Comparison of ENCODE assay signal across 1 cellular context in the genomic region with DNA sequence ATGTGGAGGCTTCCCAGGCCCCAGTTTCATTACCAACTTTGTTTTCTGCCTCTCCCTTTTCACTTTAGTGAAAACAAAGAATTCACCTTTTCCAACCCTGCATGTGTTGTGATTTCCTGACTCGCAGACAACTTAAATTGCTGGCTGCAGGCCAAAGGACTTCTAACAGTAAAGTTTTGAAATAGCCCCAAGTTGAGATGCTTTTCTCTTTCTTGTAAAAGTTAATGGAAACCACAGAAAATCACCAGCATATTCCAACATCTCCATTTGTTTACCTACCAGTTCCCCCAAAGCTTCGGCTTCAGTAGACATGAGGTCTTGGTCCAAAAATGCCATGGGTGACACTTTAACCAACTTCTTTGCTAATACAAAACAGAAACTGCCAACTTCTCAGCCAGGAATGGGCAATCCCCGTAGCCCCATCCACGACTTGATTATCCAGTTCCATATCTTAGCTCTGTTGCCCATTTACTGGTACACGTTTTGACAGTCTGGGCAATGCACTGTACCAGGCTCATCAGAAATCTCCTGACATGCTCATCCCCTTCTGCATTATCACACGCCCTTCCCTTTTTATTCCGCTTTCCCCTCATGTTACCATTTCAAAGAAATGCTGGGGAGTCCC.
TF ChIP-seq lines count a peak whose summit lies in the region.

No MANE protein-coding gene starts in this region.

TF ChIP-seq in WTC11, 78 proteins besides CTCF, POLR2A, EP300 and RAD21 (continued from another document):
- TF ChIP-seq PRDM15 (CRISPR knock-in tag; IDR thresholded peaks at IDR 0.05) = peak; percentile 84
- TF ChIP-seq, protein P1, sequence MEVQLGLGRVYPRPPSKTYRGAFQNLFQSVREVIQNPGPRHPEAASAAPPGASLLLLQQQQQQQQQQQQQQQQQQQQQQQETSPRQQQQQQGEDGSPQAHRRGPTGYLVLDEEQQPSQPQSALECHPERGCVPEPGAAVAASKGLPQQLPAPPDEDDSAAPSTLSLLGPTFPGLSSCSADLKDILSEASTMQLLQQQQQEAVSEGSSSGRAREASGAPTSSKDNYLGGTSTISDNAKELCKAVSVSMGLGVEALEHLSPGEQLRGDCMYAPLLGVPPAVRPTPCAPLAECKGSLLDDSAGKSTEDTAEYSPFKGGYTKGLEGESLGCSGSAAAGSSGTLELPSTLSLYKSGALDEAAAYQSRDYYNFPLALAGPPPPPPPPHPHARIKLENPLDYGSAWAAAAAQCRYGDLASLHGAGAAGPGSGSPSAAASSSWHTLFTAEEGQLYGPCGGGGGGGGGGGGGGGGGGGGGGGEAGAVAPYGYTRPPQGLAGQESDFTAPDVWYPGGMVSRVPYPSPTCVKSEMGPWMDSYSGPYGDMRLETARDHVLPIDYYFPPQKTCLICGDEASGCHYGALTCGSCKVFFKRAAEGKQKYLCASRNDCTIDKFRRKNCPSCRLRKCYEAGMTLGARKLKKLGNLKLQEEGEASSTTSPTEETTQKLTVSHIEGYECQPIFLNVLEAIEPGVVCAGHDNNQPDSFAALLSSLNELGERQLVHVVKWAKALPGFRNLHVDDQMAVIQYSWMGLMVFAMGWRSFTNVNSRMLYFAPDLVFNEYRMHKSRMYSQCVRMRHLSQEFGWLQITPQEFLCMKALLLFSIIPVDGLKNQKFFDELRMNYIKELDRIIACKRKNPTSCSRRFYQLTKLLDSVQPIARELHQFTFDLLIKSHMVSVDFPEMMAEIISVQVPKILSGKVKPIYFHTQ (CRISPR knock-in tag; IDR thresholded peaks at IDR 0.05) = no peak
